ENCODE assay signal across 1 cellular context in genomic region chr6:42046491-42047219, GRCh38.
TF ChIP-seq lines count a peak whose summit lies in the region.

No MANE protein-coding gene starts in this region.

TF ChIP-seq in SK-N-SH, 30 proteins besides CTCF, POLR2A, EP300 and RAD21:
- TF ChIP-seq REST (IDR thresholded peaks at IDR 0.05; ENCODE audit: low read depth, low read length) = no peak
- no peak for TF ChIP-seq GATA2 (CRISPR knock-in tag; IDR thresholded peaks at IDR 0.05)
- TF ChIP-seq NRF1 (IDR thresholded peaks at IDR 0.05; ENCODE audit: low read depth, low read length) = no peak
- TF ChIP-seq YY1 (IDR thresholded peaks at IDR 0.05; ENCODE audit: low read depth) = no peak
- TF ChIP-seq FOXM1 (IDR thresholded peaks at IDR 0.05; ENCODE audit: low read depth) = no peak
- TF ChIP-seq FOSL2 (IDR thresholded peaks at IDR 0.05; ENCODE audit: borderline replicate concordance, low read depth) = no peak
- TF ChIP-seq RFX5 (IDR thresholded peaks at IDR 0.05; ENCODE audit: low read length) = no peak
- no peak for TF ChIP-seq ELF1 (IDR thresholded peaks at IDR 0.05)
- no peak for TF ChIP-seq CHD2 (IDR thresholded peaks at IDR 0.05; ENCODE audit: low read length, partially characterized antibody)
- no peak for TF ChIP-seq SIN3A (IDR thresholded peaks at IDR 0.05; ENCODE audit: borderline replicate concordance, low read depth, low read length)
- TF ChIP-seq USF2 (IDR thresholded peaks at IDR 0.05; ENCODE audit: borderline replicate concordance, low read depth, low read length) = no peak
- TF ChIP-seq GABPA (IDR thresholded peaks at IDR 0.05; ENCODE audit: low read depth) = no peak
- no peak for TF ChIP-seq MXI1 (IDR thresholded peaks at IDR 0.05; ENCODE audit: low read depth, low read length)
- no peak for TF ChIP-seq MEF2A (IDR thresholded peaks at IDR 0.05; ENCODE audit: borderline replicate concordance, low read depth)
- no peak for TF ChIP-seq NFIC (IDR thresholded peaks at IDR 0.05; ENCODE audit: borderline replicate concordance)
- no peak for TF ChIP-seq JUND (IDR thresholded peaks at IDR 0.05)
TF ChIP-seq in SK-N-SH: peak in this region for 0.
